ENCODE assay signal across 1 cellular context in genomic region chr19:49640113-49640898, GRCh38.
TF ChIP-seq lines count a peak whose summit lies in the region.

Gene RRAS, minus strand, starts transcription at chr19:49640143. Its CDS starts 45 bp downstream, at chr19:49640098.

TF ChIP-seq in HEK293, 187 proteins besides CTCF, POLR2A, EP300 and RAD21 (continued from another document and continues in another):
- TF ChIP-seq ZNF555 (tag by site-specific recombination; conservative IDR thresholded peaks at IDR 0.05) (no peak), FEZF1 (tag by site-specific recombination; IDR thresholded peaks at IDR 0.05) (0 out of 2 replicates have a peak, but pooled peaks have one; percentile 24), ZNF785 (tag by site-specific recombination; IDR thresholded peaks at IDR 0.05) (no peak; the same call in 1 of the 2 replicates), EGR2 (tag by site-specific recombination; IDR thresholded peaks at IDR 0.05; ENCODE audit: low read depth) (no peak), ZNF585B (tag by site-specific recombination; IDR thresholded peaks at IDR 0.05) (no peak), ZNF658 (tag by site-specific recombination; IDR thresholded peaks at IDR 0.05) (no peak), RBAK (tag by site-specific recombination; IDR thresholded peaks at IDR 0.05) (no peak), ZSCAN30 (tag by site-specific recombination; IDR thresholded peaks at IDR 0.05) (peak; percentile 97), ZNF311 (tag by site-specific recombination; IDR thresholded peaks at IDR 0.05; ENCODE audit: borderline replicate concordance) (no peak), ZNF354C (tag by site-specific recombination; IDR thresholded peaks at IDR 0.05; ENCODE audit: borderline replicate concordance, low read depth) (no peak), GLIS1 (tag by site-specific recombination; IDR thresholded peaks at IDR 0.05) (peak; percentile 63), ZNF132 (tag by site-specific recombination; IDR thresholded peaks at IDR 0.05; ENCODE audit: borderline replicate concordance) (no peak), ZNF155 (tag by site-specific recombination; IDR thresholded peaks at IDR 0.05) (no peak), ZNF48 (tag by site-specific recombination; IDR thresholded peaks at IDR 0.05) (no peak), HOXD13 (CRISPR knock-in tag; IDR thresholded peaks at IDR 0.05; ENCODE audit: borderline replicate concordance) (no peak), ZBTB8A (tag by site-specific recombination; IDR thresholded peaks at IDR 0.05) (peak; percentile 61), SP2 (tag by site-specific recombination; IDR thresholded peaks at IDR 0.05) (peak; percentile 81), ZNF530 (tag by site-specific recombination; IDR thresholded peaks at IDR 0.05; ENCODE audit: low read depth) (no peak), REST (tag by site-specific recombination; IDR thresholded peaks at IDR 0.05) (peak; percentile 16; the same call in 1 of the 2 replicates), YY1 (tag by site-specific recombination; IDR thresholded peaks at IDR 0.05) (no peak), PRDM2 (tag by site-specific recombination; IDR thresholded peaks at IDR 0.05; ENCODE audit: borderline replicate concordance) (no peak), ZNF791 (tag by site-specific recombination; IDR thresholded peaks at IDR 0.05) (no peak), ZNF677 (tag by site-specific recombination; IDR thresholded peaks at IDR 0.05) (no peak), ZNF792 (tag by site-specific recombination; IDR thresholded peaks at IDR 0.05) (no peak), ZNF558 (tag by site-specific recombination; IDR thresholded peaks at IDR 0.05) (peak; percentile 24; the same call in 1 of the 2 replicates), ZNF473 (tag by site-specific recombination; IDR thresholded peaks at IDR 0.05) (no peak), ZNF549 (tag by site-specific recombination; IDR thresholded peaks at IDR 0.05) (no peak), OSR2 (tag by site-specific recombination; IDR thresholded peaks at IDR 0.05) (peak; percentile 83), ZBTB17 (tag by site-specific recombination; IDR thresholded peaks at IDR 0.05) (peak; percentile 88), ZNF416 (tag by site-specific recombination; IDR thresholded peaks at IDR 0.05) (no peak), PBX3 (CRISPR knock-in tag; IDR thresholded peaks at IDR 0.05) (no peak), ZBTB11 (tag by site-specific recombination; conservative IDR thresholded peaks at IDR 0.05; ENCODE audit: low read depth) (peak; percentile 91), BCL11A (tag by site-specific recombination; IDR thresholded peaks at IDR 0.05; ENCODE audit: low read depth) (peak; percentile 94), ZNF660 (tag by site-specific recombination; IDR thresholded peaks at IDR 0.05) (peak; percentile 89), KLF16 (tag by site-specific recombination; IDR thresholded peaks at IDR 0.05) (peak; percentile 62; the same call in 1 of the 2 replicates), ZEB2 (tag by site-specific recombination; IDR thresholded peaks at IDR 0.05) (peak; percentile 99), ZNF544 (tag by site-specific recombination; IDR thresholded peaks at IDR 0.05) (no peak), ZNF157 (tag by site-specific recombination; IDR thresholded peaks at IDR 0.05) (no peak), REPIN1 (tag by site-specific recombination; IDR thresholded peaks at IDR 0.05; ENCODE audit: low read depth) (no peak; the same call in 1 of the 2 replicates), KLF9 (tag by site-specific recombination; IDR thresholded peaks at IDR 0.05; ENCODE audit: low read depth) (peak; percentile 58; the same call in 1 of the 2 replicates), ZNF548 (tag by site-specific recombination; IDR thresholded peaks at IDR 0.05) (no peak), ZBTB7A (tag by site-specific recombination; IDR thresholded peaks at IDR 0.05; ENCODE audit: low read depth) (peak; percentile 76; the same call in 1 of the 2 replicates), ZNF623 (tag by site-specific recombination; IDR thresholded peaks at IDR 0.05) (0 out of 2 replicates have a peak, but pooled peaks have one; percentile 10), ZXDB (tag by site-specific recombination; IDR thresholded peaks at IDR 0.05) (peak; percentile 92), ZNF10 (tag by site-specific recombination; IDR thresholded peaks at IDR 0.05) (peak; percentile 49; the same call in 1 of the 2 replicates), ZFHX2 (tag by site-specific recombination; conservative IDR thresholded peaks at IDR 0.05) (no peak), ZNF830 (tag by site-specific recombination; IDR thresholded peaks at IDR 0.05; ENCODE audit: low read depth) (no peak), ZNF174 (tag by site-specific recombination; IDR thresholded peaks at IDR 0.05) (no peak), TCF7L2 (IDR thresholded peaks at IDR 0.05; ENCODE audit: borderline replicate concordance, low read depth, low read length) (no peak), ZNF133 (tag by site-specific recombination; IDR thresholded peaks at IDR 0.05) (no peak), ZIC2 (tag by site-specific recombination; IDR thresholded peaks at IDR 0.05) (peak; percentile 58), HOXA7 (CRISPR knock-in tag; IDR thresholded peaks at IDR 0.05; ENCODE audit: borderline replicate concordance) (no peak), ZNF501 (tag by site-specific recombination; IDR thresholded peaks at IDR 0.05) (peak; percentile 85), GLI4 (tag by site-specific recombination; IDR thresholded peaks at IDR 0.05) (no peak), TRIM28 (IDR thresholded peaks at IDR 0.05; ENCODE audit: borderline replicate concordance, low read length) (no peak), ZNF610 (tag by site-specific recombination; IDR thresholded peaks at IDR 0.05; ENCODE audit: borderline replicate concordance) (no peak; the same call in 1 of the 2 replicates), KLF7 (tag by site-specific recombination; IDR thresholded peaks at IDR 0.05; ENCODE audit: borderline replicate concordance) (peak; percentile 76; the same call in 1 of the 2 replicates), ZBTB44 (tag by site-specific recombination; IDR thresholded peaks at IDR 0.05) (peak; percentile 53)
